15 cellular contexts compared by ENCODE assay signal in genomic region chr4:169627307-169627706, GRCh38. TPM values are rescaled to one million over a fixed set of nuclear protein-coding genes. Genes with fewer than 3 reads are reported as not detected.
DNase-seq lines count a peak whose midpoint lies in the region; ATAC-seq lines count a peak whose summit lies in the region.
"Had no signal": no experiment of that assay in that cellular context is flagged by ENCODE, and none has a peak within 500 bp of the region (broad histone marks: within the 10 kb centered on the region; RNA-seq: fewer than 3 reads in every experiment).

No MANE protein-coding gene starts in this region.

- no CpG with 5 or more reads among the region's 1 CpG for WGBS in mesenchymal stem cell

- no peak overlapping the region for H2BK5ac ChIP-seq in mesenchymal stem cell (ENCODE audit: low read depth, low read length, poor library complexity, severe bottlenecking)

- H2BK15ac ChIP-seq in mesenchymal stem cell (ENCODE audit: low read depth, poor library complexity, severe bottlenecking), result no peak overlapping the region

- H3K4me3 ChIP-seq in mesenchymal stem cell (ENCODE audit: insufficient read depth in 1 of 2, low read depth in 1 of 2, low read length in 2 of 2), result no peak overlapping the region
- H3K4me3 ChIP-seq: A549, coronary artery, HAP-1 had no signal

- no peak overlapping the region for H3K14ac ChIP-seq in mesenchymal stem cell (ENCODE audit: low read length in 2 of 2)

- no peaks in the 10 kb centered on the region for H3K27me3 ChIP-seq in mesenchymal stem cell (ENCODE audit: control insufficient read depth in 1 of 2, insufficient read depth in 1 of 2, low read length in 2 of 2)

- H3K18ac ChIP-seq in mesenchymal stem cell (ENCODE audit: low read depth in 1 of 2, low read length in 2 of 2), result no peak overlapping the region

- peaks cover 60% of the 10 kb centered on the region for H3K4me1 Mint-ChIP-seq in activated T-cell treated with anti-CD3 and anti-CD28 coated beads, Interleukin-2, amount 50 U/mL, for 24 hours (ENCODE audit: low read depth)
- H3K4me1 Mint-ChIP-seq in stimulated activated memory B cell treated with anti-CD40 and anti-IgM and Interleukin-4, amounts not matched to agents 10 μg/mL and 1 μg/mL and 100 μg/mL, for 72 hours, result peaks cover 49% of the 10 kb centered on the region

- H4K8ac ChIP-seq in mesenchymal stem cell (ENCODE audit: low read length), result no peak overlapping the region

- no peak overlapping the region for H4K91ac ChIP-seq in mesenchymal stem cell (ENCODE audit: low read length)

- H3K4me2 ChIP-seq in mesenchymal stem cell (ENCODE audit: low read length, poor library complexity, severe bottlenecking), result no peak overlapping the region
- H3K4me2 ChIP-seq: A549 had no signal

- H3K79me1 ChIP-seq in mesenchymal stem cell (replicated peaks; ENCODE audit: low read length, poor library complexity, severe bottlenecking), result peaks cover 5% of the 10 kb centered on the region

- no peak overlapping the region for H3K4me3 Mint-ChIP-seq in activated T-cell treated with anti-CD3 and anti-CD28 coated beads, Interleukin-2, amount 50 U/mL, for 24 hours
- H3K4me3 Mint-ChIP-seq in stimulated activated memory B cell treated with anti-CD40 and anti-IgM and Interleukin-4, amounts not matched to agents 10 μg/mL and 1 μg/mL and 100 μg/mL, for 72 hours, result no peak overlapping the region
- H3K4me3 Mint-ChIP-seq: activated CD4-positive, alpha-beta T cell treated with anti-CD3 and anti-CD28 coated beads, Interleukin-2, amount 10 ng/mL, durations not matched to agents 7 days and 5 days; activated naive CD8-positive, alpha-beta T cell treated with anti-CD3 and anti-CD28 coated beads, Interleukin-2, amount 10 ng/mL, durations not matched to agents 7 days and 5 days had no signal

- no peak overlapping the region for H2AFZ ChIP-seq in mesenchymal stem cell (ENCODE audit: low read depth, low read length)

- H2AK5ac ChIP-seq in mesenchymal stem cell (ENCODE audit: low read length, severe bottlenecking), result no peak overlapping the region

- peak overlapping the region; percentile 77 for H3K27ac Mint-ChIP-seq in activated T-cell treated with anti-CD3 and anti-CD28 coated beads, Interleukin-2, amount 50 U/mL, for 24 hours
- H3K27ac Mint-ChIP-seq in stimulated activated memory B cell treated with anti-CD40 and anti-IgM and Interleukin-4, amounts not matched to agents 10 μg/mL and 1 μg/mL and 100 μg/mL, for 72 hours, result no peak overlapping the region
- H3K27ac Mint-ChIP-seq: activated CD4-positive, alpha-beta T cell treated with anti-CD3 and anti-CD28 coated beads, Interleukin-2, amount 10 ng/mL, durations not matched to agents 7 days and 5 days; activated naive CD8-positive, alpha-beta T cell treated with anti-CD3 and anti-CD28 coated beads, Interleukin-2, amount 10 ng/mL, durations not matched to agents 7 days and 5 days had no signal

- H3K9me3 ChIP-seq in mesenchymal stem cell (ENCODE audit: control insufficient read depth, low read length), result no peaks in the 10 kb centered on the region
- H3K9me3 ChIP-seq: A549, HAP-1 had no signal

- H3K9me3 Mint-ChIP-seq in activated T-cell treated with anti-CD3 and anti-CD28 coated beads, Interleukin-2, amount 50 U/mL, for 24 hours, result no peaks in the 10 kb centered on the region
- no peaks in the 10 kb centered on the region for H3K9me3 Mint-ChIP-seq in stimulated activated memory B cell treated with anti-CD40 and anti-IgM and Interleukin-4, amounts not matched to agents 10 μg/mL and 1 μg/mL and 100 μg/mL, for 72 hours
- H3K9me3 Mint-ChIP-seq: activated CD4-positive, alpha-beta T cell treated with anti-CD3 and anti-CD28 coated beads, Interleukin-2, amount 10 ng/mL, durations not matched to agents 7 days and 5 days; activated naive CD8-positive, alpha-beta T cell treated with anti-CD3 and anti-CD28 coated beads, Interleukin-2, amount 10 ng/mL, durations not matched to agents 7 days and 5 days had no signal

- no peak overlapping the region for H2BK12ac ChIP-seq in mesenchymal stem cell (ENCODE audit: low read length in 2 of 2)

- H3K27me3 Mint-ChIP-seq in activated T-cell treated with anti-CD3 and anti-CD28 coated beads, Interleukin-2, amount 50 U/mL, for 24 hours, result no peaks in the 10 kb centered on the region
- no peaks in the 10 kb centered on the region for H3K27me3 Mint-ChIP-seq in stimulated activated memory B cell treated with anti-CD40 and anti-IgM and Interleukin-4, amounts not matched to agents 10 μg/mL and 1 μg/mL and 100 μg/mL, for 72 hours
- H3K27me3 Mint-ChIP-seq: activated CD4-positive, alpha-beta T cell treated with anti-CD3 and anti-CD28 coated beads, Interleukin-2, amount 10 ng/mL, durations not matched to agents 7 days and 5 days; activated naive CD8-positive, alpha-beta T cell treated with anti-CD3 and anti-CD28 coated beads, Interleukin-2, amount 10 ng/mL, durations not matched to agents 7 days and 5 days had no signal

- ATAC-seq in HG02588 (IDR thresholded peaks at IDR 0.05; ENCODE audit: unreplicated experiment), result peak; percentile 36
- peak; percentile 51 for ATAC-seq in HG03521 (IDR thresholded peaks at IDR 0.05; ENCODE audit: unreplicated experiment)
- ATAC-seq in stimulated activated memory B cell treated with anti-CD40 and anti-IgM and Interleukin-4, amounts not matched to agents 10 μg/mL and 1 μg/mL and 100 μg/mL, for 72 hours, result no peak
- ATAC-seq: A549, SK-N-SH treated with all-trans-retinoic acid at 6 μM for 48 hours had no signal

- peaks cover 0 to 6% of the 10 kb centered on the region in 2 experiments for H3K36me3 ChIP-seq in mesenchymal stem cell (ENCODE audit: control insufficient read depth in 1 of 2, insufficient read depth in 2 of 2, low read depth in 1 of 2, low read length in 2 of 2)
- H3K36me3 ChIP-seq: HAP-1 had no signal

- H3K9ac ChIP-seq in mesenchymal stem cell (ENCODE audit: low read length), result no peak overlapping the region

- no peak overlapping the region for H2BK120ac ChIP-seq in mesenchymal stem cell (ENCODE audit: low read depth, low read length)

- peaks cover 24% of the 10 kb centered on the region for H3K36me3 Mint-ChIP-seq in activated T-cell treated with anti-CD3 and anti-CD28 coated beads, Interleukin-2, amount 50 U/mL, for 24 hours (ENCODE audit: low read depth)
- peaks cover 26% of the 10 kb centered on the region for H3K36me3 Mint-ChIP-seq in stimulated activated memory B cell treated with anti-CD40 and anti-IgM and Interleukin-4, amounts not matched to agents 10 μg/mL and 1 μg/mL and 100 μg/mL, for 72 hours

- no peak overlapping the region for H3K23ac ChIP-seq in mesenchymal stem cell (ENCODE audit: low read length in 2 of 2)

- H3K4me1 ChIP-seq in mesenchymal stem cell (ENCODE audit: control insufficient read depth, insufficient read depth, low read depth, low read length), result peaks cover 1% of the 10 kb centered on the region

- DNase-seq in activated T-cell treated with anti-CD3 and anti-CD28 coated beads, Interleukin-2, amount 50 U/mL, for 24 hours, result no peak
- DNase-seq in activated T-cell treated with anti-CD3 and anti-CD28 coated beads, Interleukin-2, amount 50 U/mL, for 48 hours, result no peak
- no peak for DNase-seq in mesenchymal stem cell
- no peak for DNase-seq in amygdala (lab: John Stamatoyannopoulos, UW)
- no peak for DNase-seq in DMS79 treated with DMSO at 0.1 percent for 48 hours (lab: John Stamatoyannopoulos, UW)
- DNase-seq: activated CD4-positive, alpha-beta T cell treated with anti-CD3 and anti-CD28 coated beads, Interleukin-2, amount 10 ng/mL, durations not matched to agents 7 days and 5 days; activated naive CD8-positive, alpha-beta T cell treated with anti-CD3 and anti-CD28 coated beads, Interleukin-2, amount 10 ng/mL, durations not matched to agents 7 days and 5 days; NCI-H146 had no signal

- H3K4ac ChIP-seq in mesenchymal stem cell (ENCODE audit: low read depth in 1 of 2, low read length in 2 of 2), result no peak overlapping the region

- H3K27ac ChIP-seq in mesenchymal stem cell (ENCODE audit: low read length, poor library complexity, severe bottlenecking), result peak overlapping the region; percentile 29
- H3K27ac ChIP-seq: A549, coronary artery had no signal

RNA-seq across cellular contexts. Expression of gene CLCN3, which starts 6.9 kb away (rescaled TPM):
- 48.6 TPM for polyA plus RNA-seq in mesenchymal stem cell (2013, experiment 1 of 2)
- polyA plus RNA-seq in mesenchymal stem cell (2013, experiment 2 of 2), result 46.9 TPM

RNA-seq across cellular contexts. Expression of gene NEK1, which starts 14.9 kb away (rescaled TPM):
- polyA plus RNA-seq in mesenchymal stem cell (2013, experiment 1 of 2), result 7.6 TPM
- 8.3 TPM for polyA plus RNA-seq in mesenchymal stem cell (2013, experiment 2 of 2)
